In genomic region chr1:89724369-89725015, GRCh38 we compare ENCODE assay signal across 8 cellular contexts.
DNase-seq lines count a peak whose midpoint lies in the region; ATAC-seq, FAIRE-seq and TF ChIP-seq lines count a peak whose summit lies in the region.

No MANE protein-coding gene starts in this region.

- peak overlapping the region; percentile 19; the same call in 1 of the 2 replicates for H3K9ac ChIP-seq in OCI-LY3 (ENCODE audit: low read length)
- no peak overlapping the region for H3K9ac ChIP-seq in adipocyte (ENCODE audit: low read length)

- POLR2A ChIA-PET in naive thymus-derived CD8-positive, alpha-beta T cell (lab: Charles Lee), result no interaction called here

- peak overlapping the region; percentile 82 for H3K4me2 ChIP-seq in OCI-LY3 (ENCODE audit: low read length)

- peak overlapping the region in 6 of 10 donors; percentile 29 to 72 (median 40) for H3K27ac Mint-ChIP-seq in naive thymus-derived CD8-positive, alpha-beta T cell

- no peak for TF ChIP-seq CTCF in OCI-LY3 (IDR thresholded peaks at IDR 0.05; ENCODE audit: low read depth, low read length)
- no peak for TF ChIP-seq CTCF in brain microvascular endothelial cell (IDR thresholded peaks at IDR 0.05; ENCODE audit: low read depth, low read length, missing control alignments)

- peak; percentile 50 for FAIRE-seq in H54 (lab: Jason Lieb, UNC)

- H3K27ac ChIP-seq in OCI-LY3 (ENCODE audit: low read length) (no peak overlapping the region), brain microvascular endothelial cell (no peak overlapping the region)

- H4K20me1 ChIP-seq in OCI-LY3 (ENCODE audit: insufficient read depth, low read length), result no peaks in the 10 kb centered on the region

- H3K4me3 Mint-ChIP-seq in naive thymus-derived CD8-positive, alpha-beta T cell, result peak overlapping the region in 1 of 10 donors; percentile 15

- H3K27me3 ChIP-seq in OCI-LY3 (ENCODE audit: low read depth, low read length) (peaks cover 8% of the 10 kb centered on the region), adipocyte (replicated peaks; ENCODE audit: control insufficient read depth, insufficient read depth, low read length) (no peaks in the 10 kb centered on the region), brain microvascular endothelial cell (replicated peaks) (no peaks in the 10 kb centered on the region)

- H3K4me1 ChIP-seq in OCI-LY3 (ENCODE audit: low read length), result peaks cover 37% of the 10 kb centered on the region
- peaks cover 24% of the 10 kb centered on the region for H3K4me1 ChIP-seq in adipocyte (ENCODE audit: control insufficient read depth, insufficient read depth, low read length)

- no peak for TF ChIP-seq POLR2A in H54 (IDR thresholded peaks at IDR 0.05; ENCODE audit: low read depth, low read length)

- H3K27me3 Mint-ChIP-seq in naive thymus-derived CD8-positive, alpha-beta T cell, result no peaks in the 10 kb centered on the region

- H3K79me2 ChIP-seq in OCI-LY3 (ENCODE audit: low read length), result no peaks in the 10 kb centered on the region

- H3K9me3 Mint-ChIP-seq in naive thymus-derived CD8-positive, alpha-beta T cell, result no peaks in the 10 kb centered on the region

- H3K4me3 ChIP-seq in OCI-LY3 (ENCODE audit: low read length) (peak overlapping the region; percentile 49), adipocyte (ENCODE audit: low read length) (peak overlapping the region; percentile 25), brain microvascular endothelial cell (ENCODE audit: low read depth, low read length) (no peak overlapping the region)

- H3K9me3 ChIP-seq in OCI-LY3 (ENCODE audit: insufficient read depth, low read length) (no peaks in the 10 kb centered on the region), adipocyte (ENCODE audit: control insufficient read depth, low read length) (no peaks in the 10 kb centered on the region)

- no peak overlapping the region for H2AFZ ChIP-seq in OCI-LY3 (ENCODE audit: low read depth, low read length)

- H3K36me3 ChIP-seq in OCI-LY3 (replicated peaks; ENCODE audit: low read depth, low read length) (no peaks in the 10 kb centered on the region), adipocyte (ENCODE audit: control insufficient read depth, insufficient read depth, low read length, severe bottlenecking) (no peaks in the 10 kb centered on the region), brain microvascular endothelial cell (replicated peaks) (no peaks in the 10 kb centered on the region)

- ATAC-seq in naive thymus-derived CD8-positive, alpha-beta T cell, result no peak

- DNase-seq in ELR (ENCODE audit: low read depth) (peak; percentile 84), H54 (ENCODE audit: insufficient read length, low spot score) (peak; percentile 31), adipocyte (ENCODE audit: low read depth) (no peak), ACHN (no peak), NCI-H1930 (lab: John Stamatoyannopoulos, UW) (no peak), brain microvascular endothelial cell (no peak)
- no peak for DNase-seq in naive thymus-derived CD8-positive, alpha-beta T cell

- peaks cover 36 to 80% (median 65%) of the 10 kb centered on the region in 4 donors for H3K4me1 Mint-ChIP-seq in naive thymus-derived CD8-positive, alpha-beta T cell

- in situ Hi-C loops in ACHN (cut with HindIII; ENCODE audit: low pct_ligation_motif_present, low pct_unique_long_range_greater_than_20kb, low sequenced_read_pairs) (loop anchor here (25.0 kb wide), 1 partner anchor 237 kb away; no protein-coding TSS in a partner anchor), brain microvascular endothelial cell (cut with HindIII; ENCODE audit: low pct_ligation_motif_present, low sequenced_read_pairs) (no loop called here)

- peaks cover 0 to 9% (median 3%) of the 10 kb centered on the region in 3 donors for H3K36me3 Mint-ChIP-seq in naive thymus-derived CD8-positive, alpha-beta T cell

Comparison
In these comparisons a context has a peak if more than half of its experiments do, and no peak if none do; other contexts are left out.
1. DNase-seq: peak in ELR (single experiment) and H54 (single experiment); none in adipocyte (single experiment), naive thymus-derived CD8-positive, alpha-beta T cell (0 of 10), ACHN (single experiment), NCI-H1930 (0 of 2) and brain microvascular endothelial cell (single experiment).